14 cellular contexts compared by ENCODE assay signal in the genomic region with DNA sequence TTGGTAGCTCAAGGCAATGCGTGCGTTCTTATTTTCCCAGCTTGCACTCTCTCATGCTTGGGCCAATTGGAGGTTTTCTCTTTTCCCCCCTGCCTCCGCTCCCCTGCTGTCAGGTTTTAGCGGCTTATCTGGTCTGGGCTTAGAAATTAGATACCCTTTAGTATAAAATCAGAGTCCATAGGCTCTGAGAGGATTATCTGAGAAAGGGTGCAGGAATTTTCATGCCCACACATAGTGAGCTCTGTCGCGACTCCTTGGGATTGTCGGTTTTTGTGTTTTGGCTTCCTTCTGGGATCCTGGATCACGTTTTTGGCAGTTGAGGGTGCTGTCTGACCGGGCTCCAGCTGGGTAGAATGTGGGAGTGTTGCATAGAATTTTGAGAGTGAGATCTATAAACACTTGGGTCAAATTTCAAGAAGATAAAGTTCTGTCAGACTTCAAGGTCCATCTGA. TPM values are rescaled to one million over a fixed set of nuclear protein-coding genes. Genes with fewer than 3 reads are reported as not detected.
DNase-seq lines count a peak whose midpoint lies in the region; ATAC-seq and TF ChIP-seq lines count a peak whose summit lies in the region.
"Had no signal": no experiment of that assay in that cellular context is flagged by ENCODE, and none has a peak within 500 bp of the region (broad histone marks: within the 10 kb centered on the region; RNA-seq: fewer than 3 reads in every experiment).

No MANE protein-coding gene starts in this region.

- H3K4me1 ChIP-seq in NT2/D1 (ENCODE audit: insufficient read depth, insufficient read length) (peaks cover 15% of the 10 kb centered on the region), osteoblast (ENCODE audit: insufficient read depth, low read length) (peaks cover 15% of the 10 kb centered on the region), ascending aorta (peaks cover 0 to 4% of the 10 kb centered on the region in 2 donors)

- H3K4me2 ChIP-seq in osteoblast (ENCODE audit: insufficient read depth, low read length) = no peak overlapping the region

- DNase-seq in D341Med (ENCODE audit: low spot score) = peak; percentile 83
- no peak for DNase-seq in NT2/D1 (ENCODE audit: low read depth, low spot score)
- DNase-seq in fibroblast of pulmonary artery (ENCODE audit: low read depth) = peak; percentile 47
- DNase-seq in osteoblast (ENCODE audit: insufficient read length, low spot score, missing footprints) = peak; percentile 75
- no peak for DNase-seq in activated naive CD4-positive, alpha-beta T cell treated with Interleukin-2 at 50 U/mL for 16 hours
- DNase-seq in DMS153 (lab: John Stamatoyannopoulos, UW) = no peak
- no peak for DNase-seq in ascending aorta (ENCODE audit: low spot score in 2 of 2)
- DNase-seq: activated T-cell treated with anti-CD3 and anti-CD28 coated beads, Interleukin-2, amount 50 U/mL, for 4 hours; KG1; naive thymus-derived CD4-positive, alpha-beta T cell; NCI-H1436 treated with DMSO at 0.1 percent for 48 hours; stimulated activated CD4-positive, alpha-beta T cell treated with anti-CD3 and anti-CD28 coated beads, Interleukin-12 subunit alpha, Interleukin-12 subunit beta, amount 100 ng/mL, for 4 hours had no signal

- H4K20me1 ChIP-seq in osteoblast (ENCODE audit: insufficient read depth, low read length) = peaks cover 3% of the 10 kb centered on the region

- H3K79me2 ChIP-seq in osteoblast (ENCODE audit: insufficient read depth, low read length) = peaks cover 29% of the 10 kb centered on the region

- intact Hi-C loops in ascending aorta (cut with DNase I) = no loop called here

- H3K27ac ChIP-seq in osteoblast (ENCODE audit: low read depth, low read length) (no peak overlapping the region), ascending aorta (peak overlapping the region in 1 of 2 donors; percentile 4)

- no peak overlapping the region for H3K4me3 ChIP-seq in NT2/D1 (ENCODE audit: insufficient read length, low read depth)
- H3K4me3 ChIP-seq in fibroblast of pulmonary artery (replicated peaks; ENCODE audit: low read depth, low read length) = no peak overlapping the region
- no peak overlapping the region for H3K4me3 ChIP-seq in osteoblast (ENCODE audit: insufficient read depth, low read length)
- H3K4me3 ChIP-seq in ascending aorta = no peak overlapping the region

- no peaks in the 10 kb centered on the region for H3K9me3 ChIP-seq in NT2/D1 (ENCODE audit: insufficient read depth, low read length)
- H3K9me3 ChIP-seq in osteoblast (ENCODE audit: low read depth, low read length) = no peaks in the 10 kb centered on the region
- H3K9me3 ChIP-seq in ascending aorta = no peaks in the 10 kb centered on the region

- no peaks in the 10 kb centered on the region for H3K27me3 ChIP-seq in NT2/D1 (ENCODE audit: insufficient read depth, insufficient read length)
- H3K27me3 ChIP-seq in osteoblast (ENCODE audit: insufficient read depth, low read length) = no peaks in the 10 kb centered on the region
- no peaks in the 10 kb centered on the region for H3K27me3 ChIP-seq in ascending aorta

- TF ChIP-seq CTCF in fibroblast of pulmonary artery (IDR thresholded peaks at IDR 0.05; ENCODE audit: low read length, missing control alignments) (no peak), osteoblast (IDR thresholded peaks at IDR 0.05; ENCODE audit: extremely low read depth, low read depth, low read length) (no peak), ascending aorta (IDR thresholded peaks at IDR 0.05) (no peak)

- peak overlapping the region; percentile 24 for H3K9ac ChIP-seq in NT2/D1 (ENCODE audit: insufficient read length, low read depth)

- H3K36me3 ChIP-seq in NT2/D1 (ENCODE audit: insufficient read depth, insufficient read length, low read length) (peaks cover 87% of the 10 kb centered on the region), osteoblast (ENCODE audit: insufficient read depth, low read length) (peaks cover 4% of the 10 kb centered on the region), ascending aorta (no peaks in the 10 kb centered on the region)

- no peak overlapping the region for H2AFZ ChIP-seq in osteoblast (ENCODE audit: low read length)

- no peak for ATAC-seq in HG02884 (IDR thresholded peaks at IDR 0.05; ENCODE audit: unreplicated experiment)
- ATAC-seq: activated CD4-positive, CD25-positive, alpha-beta regulatory T cell treated with anti-CD3 and anti-CD28 coated beads, Interleukin-2, amount 50 U/mL, for 24 hours; activated T-cell treated with anti-CD3 and anti-CD28 coated beads, Interleukin-2, amount 50 U/mL, for 4 hours; naive thymus-derived CD4-positive, alpha-beta T cell had no signal

RNA-seq across cellular contexts. Expression of a gene that starts 12.4 kb away (rescaled TPM):
- total RNA-seq in osteoblast = 3.6 and 5.6 TPM in 2 replicates
- 0.85 TPM for total RNA-seq in ascending aorta

RNA-seq across cellular contexts. Expression of a gene that starts 14.5 kb away (rescaled TPM):
- 83.2 and 84.9 TPM in 2 replicates for total RNA-seq in osteoblast
- 61.4 TPM for total RNA-seq in ascending aorta

RNA-seq across cellular contexts. Expression of a gene that starts 42.8 kb away (rescaled TPM):
- total RNA-seq in osteoblast = 120 and 136 TPM in 2 replicates
- 560 TPM for total RNA-seq in ascending aorta

RNA-seq across cellular contexts. Expression of a gene that starts 57.3 kb away (rescaled TPM):
- total RNA-seq in osteoblast = 44.2 and 48.5 TPM in 2 replicates
- 15.4 TPM for total RNA-seq in ascending aorta

Comparison
In these comparisons a context has a peak if more than half of its experiments do, and no peak if none do; other contexts are left out.
1. DNase-seq: peak in D341Med (single experiment), fibroblast of pulmonary artery (single experiment) and osteoblast (single experiment); none in NT2/D1 (single experiment), activated naive CD4-positive, alpha-beta T cell treated with Interleukin-2 at 50 U/mL for 16 hours (single experiment), DMS153 (single experiment) and ascending aorta (0 of 2).